Comparison of ENCODE assay signal across 7 cellular contexts in the genomic region with DNA sequence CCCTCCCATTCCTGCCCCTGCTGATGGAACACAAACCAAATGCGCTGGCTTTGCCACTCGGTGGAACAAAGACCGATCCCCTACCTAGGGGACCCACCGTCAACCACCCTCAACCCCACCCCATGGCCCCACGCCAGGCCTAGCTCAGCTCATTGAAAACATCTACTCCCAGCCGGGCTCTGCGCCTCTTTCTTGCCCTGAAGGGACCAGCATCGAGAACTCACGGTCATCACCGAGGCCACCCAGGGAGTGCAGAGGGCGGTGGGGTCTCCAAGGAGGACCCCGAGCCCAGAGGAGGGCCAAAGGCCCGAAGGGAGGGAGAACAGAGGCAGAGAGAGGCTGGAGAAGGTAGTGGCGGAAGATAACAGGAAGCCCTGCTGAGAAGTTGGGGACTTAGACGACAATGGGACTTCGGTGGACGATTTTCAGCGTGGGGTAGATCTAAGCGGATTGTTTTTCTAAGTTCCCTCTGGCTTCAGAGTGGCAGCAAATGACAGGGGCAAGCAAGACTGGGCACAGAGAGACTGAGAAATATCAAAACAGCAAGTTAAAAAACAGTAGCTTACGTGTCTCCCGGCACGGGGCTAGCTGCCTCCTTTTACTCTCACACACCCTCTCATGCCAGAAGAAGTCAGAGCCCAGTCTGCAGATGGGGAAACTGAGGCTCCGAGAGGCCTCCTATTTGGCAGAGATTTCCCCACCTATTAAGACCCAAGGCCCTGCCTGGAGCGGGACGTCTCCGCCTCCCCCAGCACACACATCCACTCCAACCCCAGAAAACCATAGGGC. TPM values are rescaled to one million over a fixed set of nuclear protein-coding genes. Genes with fewer than 3 reads are reported as not detected.
DNase-seq lines count a peak whose midpoint lies in the region; ATAC-seq, FAIRE-seq and TF ChIP-seq lines count a peak whose summit lies in the region.

No MANE protein-coding gene starts in this region.

- H3K27ac Mint-ChIP-seq in stimulated activated naive B cell treated with anti-CD40 and anti-IgM and Interleukin-4, amounts not matched to agents 10 μg/mL and 1 μg/mL and 100 μg/mL, for 72 hours, result peak overlapping the region; percentile 95

- H3K4me2 ChIP-seq in keratinocyte (ENCODE audit: control insufficient read depth, extremely low read depth, insufficient read depth, low read depth, low read length), result peak overlapping the region; percentile 93

- H3K79me2 ChIP-seq in keratinocyte (ENCODE audit: control insufficient read depth, insufficient read depth, low read length), result peaks cover 54% of the 10 kb centered on the region

- peaks cover 42% of the 10 kb centered on the region for H3K4me1 ChIP-seq in keratinocyte (ENCODE audit: control insufficient read depth, extremely low read depth, insufficient read depth, low read length)

- no peak for FAIRE-seq in keratinocyte (lab: Jason Lieb, UNC)

- peaks cover 9 to 20% of the 10 kb centered on the region in 2 donors for H3K36me3 Mint-ChIP-seq in stimulated activated naive B cell treated with anti-CD40 and anti-IgM and Interleukin-4, amounts not matched to agents 10 μg/mL and 1 μg/mL and 100 μg/mL, for 72 hours

- H3K27me3 ChIP-seq in keratinocyte (ENCODE audit: control insufficient read depth, extremely low read depth, insufficient read depth, low read length), result no peaks in the 10 kb centered on the region

- in situ Hi-C loops in astrocyte of the spinal cord (cut with HindIII; ENCODE audit: low sequenced_read_pairs), result no loop called here

- ATAC-seq in GM19438 (IDR thresholded peaks at IDR 0.05; ENCODE audit: low read depth, unreplicated experiment), result peak; percentile 4
- peak in 1 of 2 donors; percentile 1 for ATAC-seq in stimulated activated naive B cell treated with anti-CD40 and anti-IgM and Interleukin-4, amounts not matched to agents 10 μg/mL and 1 μg/mL and 100 μg/mL, for 72 hours (replicated peaks)

- no peaks in the 10 kb centered on the region for H3K27me3 Mint-ChIP-seq in stimulated activated naive B cell treated with anti-CD40 and anti-IgM and Interleukin-4, amounts not matched to agents 10 μg/mL and 1 μg/mL and 100 μg/mL, for 72 hours

- H4K20me1 ChIP-seq in keratinocyte (ENCODE audit: control insufficient read depth, extremely low read depth, insufficient read depth, low read length), result peaks cover 22% of the 10 kb centered on the region

- H3K4me3 Mint-ChIP-seq in stimulated activated naive B cell treated with anti-CD40 and anti-IgM and Interleukin-4, amounts not matched to agents 10 μg/mL and 1 μg/mL and 100 μg/mL, for 72 hours, result peak overlapping the region; percentile 95 to 98

- peak; percentile 31 for DNase-seq in NCI-H2171 (lab: John Stamatoyannopoulos, UW)
- peak; percentile 37 for DNase-seq in astrocyte of the spinal cord (ENCODE audit: low read depth, low spot score)
- no peak for DNase-seq in keratinocyte (ENCODE audit: low read depth, low spot score)
- no peak for DNase-seq in stimulated activated naive B cell treated with anti-CD40 and anti-IgM and Interleukin-4, amounts not matched to agents 10 μg/mL and 1 μg/mL and 100 μg/mL, for 72 hours
- DNase-seq in LoVo (ENCODE audit: low spot score), result no peak
- DNase-seq in T-helper 9 cell, result no peak

- H2AFZ ChIP-seq in keratinocyte (ENCODE audit: control insufficient read depth, low read length), result peak overlapping the region; percentile 16

- H3K4me3 ChIP-seq in astrocyte of the spinal cord (ENCODE audit: low read depth, low read length) (peak overlapping the region; percentile 75), keratinocyte (ENCODE audit: control insufficient read depth in 2 of 3, extremely low read depth in 1 of 3, insufficient read depth in 2 of 3, low read depth in 1 of 3, low read length in 3 of 3) (peak overlapping the region; percentile 58 to 85 (median 70))

- peak overlapping the region; percentile 87 for H3K9ac ChIP-seq in keratinocyte (ENCODE audit: control insufficient read depth, extremely low read depth, insufficient read depth, low read length)

- TF ChIP-seq CTCF in astrocyte of the spinal cord (IDR thresholded peaks at IDR 0.05; ENCODE audit: low read depth, low read length), result no peak
- TF ChIP-seq CTCF in keratinocyte (optimal IDR thresholded peaks at IDR 0.05 in 1 of 3, IDR thresholded peaks at IDR 0.05 in 1 of 3, conservative IDR thresholded peaks at IDR 0.05 in 1 of 3; ENCODE audit: extremely low read depth in 1 of 3, insufficient read depth in 2 of 3, low read length in 3 of 3), result no peak

- dilution Hi-C loops in keratinocyte (cut with MboI; ENCODE audit: extremely low pct_ligation_motif_present, low sequenced_read_pairs), result no loop called here

- no peaks in the 10 kb centered on the region for H3K9me3 ChIP-seq in keratinocyte (ENCODE audit: control insufficient read depth, low read depth, low read length)

- peaks cover 3 to 7% of the 10 kb centered on the region in 2 experiments for H3K36me3 ChIP-seq in keratinocyte (ENCODE audit: control insufficient read depth in 2 of 2, extremely low read depth in 1 of 2, insufficient read depth in 2 of 2, low read length in 2 of 2)

- peak overlapping the region; percentile 62 for H3K27ac ChIP-seq in keratinocyte (ENCODE audit: control insufficient read depth, insufficient read depth, low read length)

- no peaks in the 10 kb centered on the region for H3K9me3 Mint-ChIP-seq in stimulated activated naive B cell treated with anti-CD40 and anti-IgM and Interleukin-4, amounts not matched to agents 10 μg/mL and 1 μg/mL and 100 μg/mL, for 72 hours

- H3K9me1 ChIP-seq in keratinocyte (ENCODE audit: control insufficient read depth, extremely low read depth, insufficient read depth, low read length), result peaks cover 9% of the 10 kb centered on the region

- H3K4me1 Mint-ChIP-seq in stimulated activated naive B cell treated with anti-CD40 and anti-IgM and Interleukin-4, amounts not matched to agents 10 μg/mL and 1 μg/mL and 100 μg/mL, for 72 hours, result peaks cover 43 to 74% of the 10 kb centered on the region in 2 donors

RNA-seq across cellular contexts. Expression of a gene that starts 1.1 kb away (rescaled TPM):
- polyA plus RNA-seq in keratinocyte, result 61.9 to 90.8 TPM (median 88.4 TPM) in 3 replicates
- 10.9 TPM for polyA plus RNA-seq in keratinocyte (2011; ENCODE audit: low read depth)
- 58.2 and 109 TPM in 2 replicates for polyA plus RNA-seq in keratinocyte (2011; cell fraction: cytosol; rRNA removed)
- polyA plus RNA-seq in keratinocyte (2011; cell fraction: nucleus; rRNA removed), result 39.2 and 49.4 TPM in 2 replicates
- polyA plus RNA-seq in keratinocyte (2012; ENCODE audit: low replicate concordance), result 37.3 and 160 TPM in 2 replicates
- polyA minus RNA-seq in keratinocyte, result 100 to 120 TPM (median 101 TPM) in 3 replicates
- polyA minus RNA-seq in keratinocyte (2011; cell fraction: cytosol; rRNA and poly(A)+ RNA removed), result 138 TPM
- 17.3 and 24.8 TPM in 2 replicates for polyA minus RNA-seq in keratinocyte (2011; cell fraction: nucleus; rRNA and poly(A)+ RNA removed)

RNA-seq across cellular contexts. Expression of a gene that starts 14.5 kb away (rescaled TPM):
- not detected in 3 replicates for polyA plus RNA-seq in keratinocyte
- not detected for polyA plus RNA-seq in keratinocyte (2011; ENCODE audit: low read depth)
- not detected in 2 replicates for polyA plus RNA-seq in keratinocyte (2011; cell fraction: cytosol; rRNA removed)
- polyA plus RNA-seq in keratinocyte (2011; cell fraction: nucleus; rRNA removed), result not detected in 2 replicates
- polyA plus RNA-seq in keratinocyte (2012; ENCODE audit: low replicate concordance), result not detected in 2 replicates
- polyA minus RNA-seq in keratinocyte, result not detected in 3 replicates
- polyA minus RNA-seq in keratinocyte (2011; cell fraction: cytosol; rRNA and poly(A)+ RNA removed), result not detected
- not detected in 2 replicates for polyA minus RNA-seq in keratinocyte (2011; cell fraction: nucleus; rRNA and poly(A)+ RNA removed)

Comparison
In these comparisons a context has a peak if more than half of its experiments do, and no peak if none do; other contexts are left out.
1. DNase-seq: peak in NCI-H2171 (single experiment) and astrocyte of the spinal cord (single experiment); none in keratinocyte (single experiment), stimulated activated naive B cell treated with anti-CD40 and anti-IgM and Interleukin-4, amounts not matched to agents 10 μg/mL and 1 μg/mL and 100 μg/mL, for 72 hours (single experiment), LoVo (single experiment) and T-helper 9 cell (single experiment).